ENCODE assay signal across 1 cellular context in genomic region chr11:119334173-119334930, GRCh38.
A peak's percentile ranks its signal among the peaks of the same experiment; 100 is the strongest.
TF ChIP-seq lines count a peak whose summit lies in the region.

Gene RNF26 (plus strand): TSS chr11:119334527. CDS start chr11:119335123, 596 bp downstream.

TF ChIP-seq in HepG2, 621 proteins besides CTCF, POLR2A, EP300 and RAD21 (continued from another document and continues in another):
- TF ChIP-seq FOXO4 (CRISPR knock-in tag; conservative IDR thresholded peaks at IDR 0.05) (no peak), SATB2 (CRISPR knock-in tag; IDR thresholded peaks at IDR 0.05) (no peak), GABPB1 (CRISPR knock-in tag; IDR thresholded peaks at IDR 0.05) (peak; percentile 76), ZNF407 (CRISPR knock-in tag; IDR thresholded peaks at IDR 0.05; ENCODE audit: not compliant biosample characterization) (no peak), ZNF530 (CRISPR knock-in tag; IDR thresholded peaks at IDR 0.05; ENCODE audit: low read depth) (no peak), GTF2F1 (IDR thresholded peaks at IDR 0.05; ENCODE audit: low read length) (no peak), SP2 (CRISPR knock-in tag; IDR thresholded peaks at IDR 0.05) (peak; percentile 81), RBAK (CRISPR knock-in tag; IDR thresholded peaks at IDR 0.05) (no peak), ZNF710 (CRISPR knock-in tag; IDR thresholded peaks at IDR 0.05; ENCODE audit: borderline replicate concordance) (no peak), ZMAT3 (CRISPR knock-in tag; conservative IDR thresholded peaks at IDR 0.05) (peak; percentile 59; the same call in 1 of the 2 replicates), MZF1 (CRISPR knock-in tag; IDR thresholded peaks at IDR 0.05; ENCODE audit: borderline replicate concordance) (no peak), ZNF510 (CRISPR knock-in tag; IDR thresholded peaks at IDR 0.05; ENCODE audit: low read depth) (no peak), ZNF749 (CRISPR knock-in tag; IDR thresholded peaks at IDR 0.05; ENCODE audit: borderline replicate concordance) (no peak; the same call in 1 of the 2 replicates), ZNF3 (CRISPR knock-in tag; IDR thresholded peaks at IDR 0.05) (no peak), SCMH1 (CRISPR knock-in tag; IDR thresholded peaks at IDR 0.05; ENCODE audit: borderline replicate concordance) (no peak), RBM22 (optimal IDR thresholded peaks at IDR 0.05; ENCODE audit: low read length) (no peak), ZNF292 (CRISPR knock-in tag; IDR thresholded peaks at IDR 0.05; ENCODE audit: borderline replicate concordance, low read depth) (no peak), ZNF800 (CRISPR knock-in tag; IDR thresholded peaks at IDR 0.05) (no peak), ZNF691 (CRISPR knock-in tag; IDR thresholded peaks at IDR 0.05; ENCODE audit: borderline replicate concordance, low read depth) (no peak), GLI4 (CRISPR knock-in tag; IDR thresholded peaks at IDR 0.05; ENCODE audit: borderline replicate concordance) (no peak), HHEX (CRISPR knock-in tag; IDR thresholded peaks at IDR 0.05) (no peak), ZNF180 (CRISPR knock-in tag; IDR thresholded peaks at IDR 0.05; ENCODE audit: borderline replicate concordance, low read depth) (no peak), ZNF296 (CRISPR knock-in tag; conservative IDR thresholded peaks at IDR 0.05) (no peak), ZNF788 (CRISPR knock-in tag; IDR thresholded peaks at IDR 0.05; ENCODE audit: borderline replicate concordance) (peak; percentile 39; the same call in 1 of the 2 replicates), ZSCAN30 (CRISPR knock-in tag; IDR thresholded peaks at IDR 0.05) (no peak), MTF2 (CRISPR knock-in tag; IDR thresholded peaks at IDR 0.05; ENCODE audit: borderline replicate concordance) (no peak), SMC3 (IDR thresholded peaks at IDR 0.05; ENCODE audit: low read length) (no peak), AGO2 (optimal IDR thresholded peaks at IDR 0.05; ENCODE audit: low read depth, low read length) (peak; percentile 60), MED8 (CRISPR knock-in tag; IDR thresholded peaks at IDR 0.05; ENCODE audit: insufficient replicate concordance) (no peak), ZNF318 (CRISPR knock-in tag; IDR thresholded peaks at IDR 0.05) (no peak)
